In genomic region chr13:98004107-98004506, GRCh38 we compare ENCODE assay signal across 18 cellular contexts. TPM values are rescaled to one million over a fixed set of nuclear protein-coding genes. Genes with fewer than 3 reads are reported as not detected.
DNase-seq lines count a peak whose midpoint lies in the region; ATAC-seq and TF ChIP-seq lines count a peak whose summit lies in the region.
"Had no signal": no experiment of that assay in that cellular context is flagged by ENCODE, and none has a peak within 500 bp of the region (broad histone marks: within the 10 kb centered on the region; RNA-seq: fewer than 3 reads in every experiment).

No MANE protein-coding gene starts in this region.

- H2AFZ ChIP-seq in trophoblast cell (ENCODE audit: insufficient read depth, low read length, poor library complexity), result no peak overlapping the region
- H2AFZ ChIP-seq: GM23338 had no signal

- no peak overlapping the region for H2BK12ac ChIP-seq in trophoblast cell (ENCODE audit: low read length)

- no peaks in the 10 kb centered on the region for H3K27me3 ChIP-seq in trophoblast cell (ENCODE audit: insufficient read depth, low read length)
- H3K27me3 ChIP-seq: breast epithelium, MG63 had no signal

- no peak overlapping the region for H3K27ac ChIP-seq in trophoblast cell (ENCODE audit: low read depth, low read length)
- H3K27ac ChIP-seq: breast epithelium, left ventricle myocardium inferior had no signal

- DNase-seq in AG10803 (ENCODE audit: low read depth), result peak; percentile 7
- DNase-seq in LNCaP clone FGC (ENCODE audit: low read depth), result peak; percentile 69
- peak; percentile 89 for DNase-seq in choroid plexus epithelial cell (ENCODE audit: low read depth)
- DNase-seq in trophoblast cell, result peak in 1 of 2 donors; percentile 40
- DNase-seq in NCI-H2107 treated with DMSO at 0.1 percent for 48 hours (lab: John Stamatoyannopoulos, UW; ENCODE audit: unreplicated experiment), result no peak
- DNase-seq in NCI-H2081 treated with DMSO at 0.1 percent for 48 hours (lab: John Stamatoyannopoulos, UW), result no peak
- DNase-seq: activated gamma-delta T cell treated with Interleukin-2 at 50 U/mL for 16 hours; effector CD4-positive, alpha-beta T cell; foreskin melanocyte; left ventricle myocardium inferior; MG63; naive B cell; NCI-H2029 treated with DMSO at 0.1 percent for 48 hours; NCI-H82; stimulated activated CD4-positive, alpha-beta T cell treated with anti-CD3 and anti-CD28 coated beads, Interleukin-12 subunit alpha, Interleukin-12 subunit beta, amount 100 ng/mL, for 4 hours had no signal

- H2AK5ac ChIP-seq in trophoblast cell (ENCODE audit: low read length), result no peak overlapping the region

- no peak overlapping the region for H2BK5ac ChIP-seq in trophoblast cell (ENCODE audit: low read depth, low read length, poor library complexity)

- no peak overlapping the region for H3K23ac ChIP-seq in trophoblast cell (ENCODE audit: low read length)

- H4K91ac ChIP-seq in trophoblast cell (ENCODE audit: low read depth, low read length), result no peak overlapping the region

- ATAC-seq in HG03045 (IDR thresholded peaks at IDR 0.05; ENCODE audit: unreplicated experiment), result no peak
- ATAC-seq: GM23338 had no signal

- H3K9ac ChIP-seq in trophoblast cell (ENCODE audit: low read length), result no peak overlapping the region

- no peak overlapping the region for H4K8ac ChIP-seq in trophoblast cell (ENCODE audit: low read depth, low read length)

- H3K79me1 ChIP-seq in trophoblast cell (ENCODE audit: low read length), result no peaks in the 10 kb centered on the region

- H3K79me2 ChIP-seq in trophoblast cell (ENCODE audit: control insufficient read depth, insufficient read depth, low read length, poor library complexity), result no peaks in the 10 kb centered on the region

- H3K36me3 ChIP-seq in trophoblast cell (ENCODE audit: control insufficient read depth in 1 of 2, insufficient read depth in 2 of 2, low read length in 2 of 2), result peaks cover 40 to 46% of the 10 kb centered on the region in 2 experiments

- H3K4me1 ChIP-seq in trophoblast cell (ENCODE audit: control insufficient read depth in 1 of 2, insufficient read depth in 2 of 2, low read length in 2 of 2), result no peaks in the 10 kb centered on the region
- H3K4me1 ChIP-seq: breast epithelium, left ventricle myocardium inferior had no signal

- no peaks in the 10 kb centered on the region for H3K9me3 ChIP-seq in trophoblast cell (ENCODE audit: insufficient read depth, low read depth, low read length)
- H3K9me3 ChIP-seq: breast epithelium, left ventricle myocardium inferior, MG63 had no signal

- no peak overlapping the region for H3K14ac ChIP-seq in trophoblast cell (ENCODE audit: low read length)

- H3K4me3 ChIP-seq in AG10803 (ENCODE audit: low read length), result no peak overlapping the region
- H3K4me3 ChIP-seq in LNCaP clone FGC (ENCODE audit: low read depth, low read length), result no peak overlapping the region
- H3K4me3 ChIP-seq in choroid plexus epithelial cell (ENCODE audit: low read depth, low read length), result no peak overlapping the region
- H3K4me3 ChIP-seq in trophoblast cell (ENCODE audit: low read depth, low read length), result no peak overlapping the region
- H3K4me3 ChIP-seq: breast epithelium, GM23338, left ventricle myocardium inferior, MG63 had no signal

- TF ChIP-seq CTCF in AG10803 (conservative IDR thresholded peaks at IDR 0.05; ENCODE audit: low read length) (no peak), LNCaP clone FGC (IDR thresholded peaks at IDR 0.05; ENCODE audit: control insufficient read depth, extremely low read depth, insufficient read depth) (no peak), choroid plexus epithelial cell (conservative IDR thresholded peaks at IDR 0.05; ENCODE audit: low read depth, low read length) (no peak)

- peak overlapping the region; percentile 22 for H2BK120ac ChIP-seq in trophoblast cell (ENCODE audit: insufficient read depth, low read length, poor library complexity)

- H4K12ac ChIP-seq in trophoblast cell (ENCODE audit: low read depth, low read length), result peak overlapping the region; percentile 30

- H3K4me2 ChIP-seq in trophoblast cell (ENCODE audit: low read length), result no peak overlapping the region
- H3K4me2 ChIP-seq: GM23338 had no signal

- no CpG with 5 or more reads among the region's 3 CpGs for WGBS in trophoblast cell (ENCODE audit: extremely low coverage, insufficient coverage, insufficient read length)

- no peak overlapping the region for H3K4ac ChIP-seq in trophoblast cell (ENCODE audit: low read depth, low read length)

- H3K18ac ChIP-seq in trophoblast cell (ENCODE audit: low read length), result peak overlapping the region; percentile 35

RNA-seq across cellular contexts. Expression of gene IPO5, which starts 50.6 kb away (rescaled TPM):
- 76.3 and 78.1 TPM in 2 replicates for polyA plus RNA-seq in trophoblast cell (2013)

Comparison
In these comparisons a context has a peak if more than half of its experiments do, and no peak if none do; other contexts are left out.
1. DNase-seq: peak in AG10803 (single experiment), LNCaP clone FGC (single experiment) and choroid plexus epithelial cell (single experiment); none in NCI-H2107 treated with DMSO at 0.1 percent for 48 hours (single experiment) and NCI-H2081 treated with DMSO at 0.1 percent for 48 hours (single experiment).